Comparison of ENCODE assay signal across 14 cellular contexts in genomic region chr2:237081596-237081995, GRCh38. TPM values are rescaled to one million over a fixed set of nuclear protein-coding genes. Genes with fewer than 3 reads are reported as not detected.
A peak's percentile ranks its signal among the peaks of the same experiment; 100 is the strongest.
DNase-seq lines count a peak whose midpoint lies in the region; ATAC-seq and TF ChIP-seq lines count a peak whose summit lies in the region.
"Had no signal": no experiment of that assay in that cellular context is flagged by ENCODE, and none has a peak within 500 bp of the region (broad histone marks: within the 10 kb centered on the region; RNA-seq: fewer than 3 reads in every experiment).

No MANE protein-coding gene starts in this region.

- H3K4me1 Mint-ChIP-seq in T-helper 17 cell: peaks cover 18% of the 10 kb centered on the region
- peaks cover 11% of the 10 kb centered on the region for H3K4me1 Mint-ChIP-seq in activated T-cell treated with anti-CD3 and anti-CD28 coated beads, Interleukin-2, amount 50 U/mL, for 24 hours (ENCODE audit: low read depth)

- no peak for TF ChIP-seq CTCF in fibroblast of mammary gland (conservative IDR thresholded peaks at IDR 0.05; ENCODE audit: control insufficient read depth, insufficient read depth, low read depth, low read length)
- no peak for TF ChIP-seq CTCF in sigmoid colon (IDR thresholded peaks at IDR 0.05)

- H3K9me3 ChIP-seq in T-helper 17 cell (ENCODE audit: control insufficient read depth, low read length, poor library complexity, severe bottlenecking) (no peaks in the 10 kb centered on the region), sigmoid colon (no peaks in the 10 kb centered on the region)
- H3K9me3 ChIP-seq: HAP-1 had no signal

- 93 to 95% methylated on average over 8 of the region's 8 CpGs for WGBS in sigmoid colon, 2 donors

- peak overlapping the region; percentile 43 for H3K27ac Mint-ChIP-seq in T-helper 17 cell
- no peak overlapping the region for H3K27ac Mint-ChIP-seq in activated T-cell treated with anti-CD3 and anti-CD28 coated beads, Interleukin-2, amount 50 U/mL, for 24 hours
- H3K27ac Mint-ChIP-seq: CD8-positive, alpha-beta T cell; HFFc6 had no signal

- no peak for TF ChIP-seq POLR2A in sigmoid colon (IDR thresholded peaks at IDR 0.05)

- no peak overlapping the region for H3K27ac ChIP-seq in sigmoid colon

- TF ChIP-seq EP300 in sigmoid colon (IDR thresholded peaks at IDR 0.05): no peak

- no peaks in the 10 kb centered on the region for H3K9me3 Mint-ChIP-seq in activated T-cell treated with anti-CD3 and anti-CD28 coated beads, Interleukin-2, amount 50 U/mL, for 24 hours
- H3K9me3 Mint-ChIP-seq: CD8-positive, alpha-beta T cell; HFFc6 had no signal

- H3K4me1 ChIP-seq in sigmoid colon: peaks cover 0 to 15% (median 11%) of the 10 kb centered on the region in 4 donors

- intact Hi-C loops in sigmoid colon (cut with DNase I): no loop called here

- no peak overlapping the region for H3K4me3 Mint-ChIP-seq in T-helper 17 cell
- H3K4me3 Mint-ChIP-seq in activated T-cell treated with anti-CD3 and anti-CD28 coated beads, Interleukin-2, amount 50 U/mL, for 24 hours: no peak overlapping the region
- H3K4me3 Mint-ChIP-seq: CD8-positive, alpha-beta T cell; HFFc6 had no signal

- H3K36me3 Mint-ChIP-seq in T-helper 17 cell (ENCODE audit: low read depth): peaks cover 2% of the 10 kb centered on the region
- peaks cover 17% of the 10 kb centered on the region for H3K36me3 Mint-ChIP-seq in activated T-cell treated with anti-CD3 and anti-CD28 coated beads, Interleukin-2, amount 50 U/mL, for 24 hours (ENCODE audit: low read depth)

- H3K27me3 Mint-ChIP-seq in T-helper 17 cell: no peaks in the 10 kb centered on the region
- H3K27me3 Mint-ChIP-seq in activated T-cell treated with anti-CD3 and anti-CD28 coated beads, Interleukin-2, amount 50 U/mL, for 24 hours: no peaks in the 10 kb centered on the region

- DNase-seq in HT1080 (ENCODE audit: low read depth): peak; percentile 70
- no peak for DNase-seq in T-helper 17 cell
- peak; percentile 38 for DNase-seq in fibroblast of mammary gland (ENCODE audit: low read depth)
- no peak for DNase-seq in DMS 273 treated with DMSO at 0.1 percent for 48 hours (lab: John Stamatoyannopoulos, UW)
- no peak for DNase-seq in sigmoid colon
- no peak for DNase-seq in activated T-cell treated with anti-CD3 and anti-CD28 coated beads, Interleukin-2, amount 50 U/mL, for 24 hours
- DNase-seq: C1 segment of cervical spinal cord; CD8-positive, alpha-beta T cell; DMS53; DMS79 treated with DMSO at 0.1 percent for 48 hours; GF-D8; GOT3; HFFc6 had no signal

- no peaks in the 10 kb centered on the region for H3K36me3 ChIP-seq in sigmoid colon
- H3K36me3 ChIP-seq: HAP-1 had no signal

- H3K27me3 ChIP-seq in sigmoid colon: no peaks in the 10 kb centered on the region

- H3K4me3 ChIP-seq in fibroblast of mammary gland (ENCODE audit: control insufficient read depth, low read depth, low read length) (no peak overlapping the region), sigmoid colon (no peak overlapping the region)
- H3K4me3 ChIP-seq: HAP-1 had no signal

- no peak for ATAC-seq in T-helper 17 cell
- ATAC-seq: CD8-positive, alpha-beta T cell had no signal

RNA-seq across cellular contexts. Expression of gene COPS8, which starts 4.1 kb away (rescaled TPM):
- 142 and 183 TPM in 2 replicates for total RNA-seq in HT1080 (2014; rRNA removed; shearing (Covaris generic))
- polyA plus RNA-seq in HT1080 (2015; cell fraction: cytosol; rRNA removed): 120 and 133 TPM in 2 replicates
- 69.7 and 89.0 TPM in 2 replicates for polyA plus RNA-seq in HT1080 (2015; cell fraction: nucleus; rRNA removed)
- total RNA-seq in T-helper 17 cell (10 to 100 TPM; 46.0 to 49.4 TPM), sigmoid colon (10 to 100 TPM; 59.1 to 95.6 (median 82.7) TPM)
- 10 to 100 TPM; 24.7 to 34.8 (median 28.9) TPM for polyA plus RNA-seq in sigmoid colon

Comparison
In these comparisons a context has a peak if more than half of its experiments do, and no peak if none do; other contexts are left out.
1. DNase-seq: peak in HT1080 (single experiment) and fibroblast of mammary gland (single experiment); none in T-helper 17 cell (0 of 3), DMS 273 treated with DMSO at 0.1 percent for 48 hours (single experiment), sigmoid colon (single experiment) and activated T-cell treated with anti-CD3 and anti-CD28 coated beads, Interleukin-2, amount 50 U/mL, for 24 hours (single experiment).